ENCODE assay signal across 8 cellular contexts in genomic region chr20:50048420-50049166, GRCh38.
DNase-seq lines count a peak whose midpoint lies in the region; ATAC-seq, FAIRE-seq and TF ChIP-seq lines count a peak whose summit lies in the region.

No MANE protein-coding gene starts in this region.

- ATAC-seq in DND-41 (ENCODE audit: insufficient read depth, low read depth) (peak; percentile 88), esophagus mucosa (peak; percentile 12), omental fat pad (ENCODE audit: low FRiP score) (no peak)

- 62% methylated on average over 14 of the region's 16 CpGs for WGBS in SK-N-SH (ENCODE audit: low lambda C conversion rate)

- POLR2A ChIA-PET in SK-N-SH (lab: Yijun Ruan, JAX): interaction anchor here (0.7 kb wide), 1 partner anchor 32 kb away, joined by 5 read pairs; no protein-coding TSS in a partner anchor

- no peak for TF ChIP-seq RAD21 in SK-N-SH (IDR thresholded peaks at IDR 0.05; ENCODE audit: low read length)

- H3K9ac ChIP-seq in DND-41 (ENCODE audit: low read depth, low read length) (no peak overlapping the region), SK-N-SH (no peak overlapping the region), skeletal muscle tissue (ENCODE audit: low read depth in 1 of 3, low read length in 3 of 3) (no peak overlapping the region)

- no peak for TF ChIP-seq POLR2A in GM12891 (IDR thresholded peaks at IDR 0.05; ENCODE audit: low read depth, low read length)

- H3K4me1 ChIP-seq in DND-41 (ENCODE audit: insufficient read depth, low read length) (peaks cover 5% of the 10 kb centered on the region; the same call in 1 of the 2 replicates), SK-N-SH (ENCODE audit: control insufficient read depth in 1 of 2, insufficient read depth in 2 of 2, low read depth in 1 of 2, low read length in 1 of 2) (peaks cover 14 to 32% of the 10 kb centered on the region in 2 experiments; a peak in 2 of 4 replicates), skeletal muscle tissue (ENCODE audit: control insufficient read depth in 3 of 3, insufficient read depth in 3 of 3, low read length in 3 of 3) (peaks cover 11 to 14% (median 13%) of the 10 kb centered on the region in 3 donors)

- TF ChIP-seq CTCF in DND-41 (IDR thresholded peaks at IDR 0.05; ENCODE audit: borderline replicate concordance, extremely low read depth, low read length, poor library complexity, severe bottlenecking): no peak
- TF ChIP-seq CTCF in SK-N-SH (IDR thresholded peaks at IDR 0.05): no peak
- TF ChIP-seq CTCF in omental fat pad (IDR thresholded peaks at IDR 0.05): no peak

- H2AFZ ChIP-seq in DND-41 (ENCODE audit: low read depth, low read length): no peak overlapping the region
- peak overlapping the region; percentile 54 for H2AFZ ChIP-seq in SK-N-SH (ENCODE audit: low read depth)

- no peaks in the 10 kb centered on the region for H3K79me2 ChIP-seq in DND-41 (ENCODE audit: insufficient read depth, low read length)
- H3K79me2 ChIP-seq in SK-N-SH (ENCODE audit: insufficient read depth): no peaks in the 10 kb centered on the region

- no peak overlapping the region for H3K27ac ChIP-seq in DND-41 (ENCODE audit: low read length)
- H3K27ac ChIP-seq in SK-N-SH (ENCODE audit: low read depth in 2 of 2, low read length in 1 of 2): peak overlapping the region; percentile 30 to 66; a peak in 3 of 4 replicates
- H3K27ac ChIP-seq in skeletal muscle tissue (ENCODE audit: low read depth, low read length): peak overlapping the region; percentile 2

- H3F3A ChIP-seq in SK-N-SH (replicated peaks; ENCODE audit: insufficient read depth): peaks cover 14% of the 10 kb centered on the region

- H3K4me2 ChIP-seq in DND-41 (ENCODE audit: insufficient read depth, low read length) (no peak overlapping the region), SK-N-SH (no peak overlapping the region)

- H3K4me3 ChIP-seq in DND-41 (ENCODE audit: low read depth in 1 of 2, low read length in 2 of 2) (no peak overlapping the region), SK-N-SH (ENCODE audit: low read depth in 2 of 2, low read length in 1 of 2) (no peak overlapping the region), skeletal muscle tissue (ENCODE audit: low read length in 3 of 3) (no peak overlapping the region)

- H3K9me2 ChIP-seq in SK-N-SH: no peaks in the 10 kb centered on the region

- TF ChIP-seq EP300 in SK-N-SH (IDR thresholded peaks at IDR 0.05; ENCODE audit: borderline replicate concordance in 1 of 2, low read depth in 1 of 2, low read length in 1 of 2): no peak

- H3K9me3 ChIP-seq in DND-41 (ENCODE audit: insufficient read depth, low read length, severe bottlenecking) (no peaks in the 10 kb centered on the region), SK-N-SH (no peaks in the 10 kb centered on the region), skeletal muscle tissue (ENCODE audit: control insufficient read depth in 3 of 3, low read length in 3 of 3) (no peaks in the 10 kb centered on the region)

- H3K36me3 ChIP-seq in DND-41 (ENCODE audit: insufficient read depth, low read length) (no peaks in the 10 kb centered on the region), SK-N-SH (replicated peaks in 1 of 2; ENCODE audit: control insufficient read depth in 1 of 2, insufficient read depth in 2 of 2, low read length in 1 of 2) (no peaks in the 10 kb centered on the region), skeletal muscle tissue (ENCODE audit: control insufficient read depth in 3 of 3, insufficient read depth in 3 of 3, low read length in 3 of 3) (no peaks in the 10 kb centered on the region)

- H3K27me3 ChIP-seq in DND-41 (ENCODE audit: insufficient read depth, low read length, poor library complexity) (peaks cover 11% of the 10 kb centered on the region), SK-N-SH (ENCODE audit: insufficient read depth) (no peaks in the 10 kb centered on the region), skeletal muscle tissue (ENCODE audit: control insufficient read depth in 3 of 3, insufficient read depth in 3 of 3, low read length in 3 of 3) (no peaks in the 10 kb centered on the region)

- peak; percentile 64 for DNase-seq in DND-41
- DNase-seq in SK-N-SH: no peak
- no peak for DNase-seq in retina
- no peak for DNase-seq in GM12891 (ENCODE audit: insufficient read length, low spot score)
- DNase-seq in omental fat pad (ENCODE audit: low spot score): no peak
- no peak for DNase-seq in NCI-H526 treated with DMSO at 0.1 percent for 48 hours (lab: John Stamatoyannopoulos, UW)

- FAIRE-seq in GM12891 (lab: Jason Lieb, UNC): no peak

- CTCF ChIA-PET in SK-N-SH (lab: Yijun Ruan, JAX): interaction anchor here (1.2 to 2.4 kb wide), 4 partner anchors 23 to 70 kb away, joined by 3 to 15 read pairs (median 5); no protein-coding TSS in a partner anchor

- H4K20me1 ChIP-seq in DND-41 (ENCODE audit: insufficient read depth, low read length): no peaks in the 10 kb centered on the region
- H4K20me1 ChIP-seq in SK-N-SH (ENCODE audit: insufficient read depth): no peaks in the 10 kb centered on the region

TF ChIP-seq in SK-N-SH, 30 proteins besides CTCF, POLR2A, EP300 and RAD21:
- peak; percentile 43; the same call in 1 of the 2 replicates for TF ChIP-seq NFIC (IDR thresholded peaks at IDR 0.05; ENCODE audit: borderline replicate concordance)
- no peak for TF ChIP-seq ZBTB33 (IDR thresholded peaks at IDR 0.05; ENCODE audit: borderline replicate concordance, low read depth)

TF ChIP-seq in GM12891, 5 proteins besides CTCF, POLR2A, EP300 and RAD21:
- no peak for TF ChIP-seq TAF1 (IDR thresholded peaks at IDR 0.05; ENCODE audit: low read depth, low read length)
- TF ChIP-seq PAX5 (IDR thresholded peaks at IDR 0.05; ENCODE audit: insufficient read depth, low read length, severe bottlenecking): no peak
- TF ChIP-seq POU2F2 (IDR thresholded peaks at IDR 0.05; ENCODE audit: low read depth, low read length): no peak
- no peak for TF ChIP-seq POLR2AphosphoS5 (IDR thresholded peaks at IDR 0.05; ENCODE audit: low read depth, low read length)
- no peak for TF ChIP-seq SPI1 (IDR thresholded peaks at IDR 0.05; ENCODE audit: low read depth, low read length)
